Comparison of ENCODE assay signal across 18 cellular contexts in the genomic region with DNA sequence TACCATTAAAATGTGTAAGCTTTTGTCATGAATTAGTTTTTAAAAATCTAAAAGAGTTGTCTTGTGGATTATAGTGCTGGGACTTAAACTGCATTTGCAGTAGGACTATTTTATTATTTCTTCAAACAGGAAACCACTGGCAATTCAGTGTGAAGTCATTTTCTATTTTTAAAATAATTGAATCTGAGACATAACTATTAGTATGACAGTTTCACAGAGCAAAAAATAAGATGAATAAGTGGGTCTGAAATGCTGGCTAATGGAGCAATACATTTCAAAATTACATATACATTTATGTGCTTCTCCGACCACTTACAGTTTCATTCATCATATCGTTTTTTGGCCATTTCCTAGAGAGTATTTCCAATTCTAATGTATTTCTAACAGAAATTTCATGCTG.
DNase-seq lines count a peak whose midpoint lies in the region; ATAC-seq and TF ChIP-seq lines count a peak whose summit lies in the region.
"Had no signal": no experiment of that assay in that cellular context is flagged by ENCODE, and none has a peak within 500 bp of the region (broad histone marks: within the 10 kb centered on the region; RNA-seq: fewer than 3 reads in every experiment).

No MANE protein-coding gene starts in this region.

- no peak overlapping the region for H3K27ac ChIP-seq in colonic mucosa

- no peak overlapping the region for H3K9ac ChIP-seq in colonic mucosa (ENCODE audit: low read depth in 2 of 2, low read length in 2 of 2)

- no peaks in the 10 kb centered on the region for H3K4me1 ChIP-seq in colonic mucosa

- H3K36me3 Mint-ChIP-seq in chondrocyte (ENCODE audit: low read depth) = no peaks in the 10 kb centered on the region

- H3K36me3 ChIP-seq in colonic mucosa = no peaks in the 10 kb centered on the region

- DNase-seq in GM12865 (ENCODE audit: low read depth) (peak; percentile 17), chondrocyte (ENCODE audit: low spot score) (no peak), HEK293T (ENCODE audit: extremely low spot score) (no peak), colonic mucosa (no peak)
- no peak for DNase-seq in activated CD4-positive, alpha-beta T cell treated with anti-CD3 and anti-CD28 coated beads, Interleukin-2, amount 50 U/mL, for 48 hours
- DNase-seq in activated T-cell treated with anti-CD3 and anti-CD28 coated beads, Interleukin-2, amount 50 U/mL, for 1 hour = no peak
- DNase-seq: activated CD4-positive, alpha-beta T cell treated with anti-CD3 and anti-CD28 coated beads, Interleukin-2, amount 50 U/mL, for 4 hours; activated naive CD4-positive, alpha-beta T cell; cerebellar nuclear complex; H7; MV-4-11; NCI-H446 treated with DMSO at 0.1 percent for 48 hours; stimulated activated CD4-positive, alpha-beta T cell treated with anti-CD3 and anti-CD28 coated beads, Interleukin-4, amount 100 ng/mL, for 1 hour; stimulated activated naive CD4-positive, alpha-beta T cell treated with Interleukin-2 at 50 U/mL for 16 hours had no signal

- no peaks in the 10 kb centered on the region for H3K27me3 ChIP-seq in colonic mucosa

- H3K4me3 ChIP-seq in GM12865 (ENCODE audit: low read depth, low read length) = no peak overlapping the region
- H3K4me3 ChIP-seq in colonic mucosa = no peak overlapping the region

- H3K4me3 Mint-ChIP-seq in chondrocyte (ENCODE audit: unreplicated experiment) = no peak overlapping the region
- H3K4me3 Mint-ChIP-seq: T-helper 2 cell treated with Interferon-gamma antibody and Interleukin-4, amounts not matched to agents 5 μg/mL and 100 μg/mL, for 36 hours had no signal

- H3K9me3 ChIP-seq in colonic mucosa = no peaks in the 10 kb centered on the region

- H3K9me3 Mint-ChIP-seq in chondrocyte (ENCODE audit: low read depth) = no peaks in the 10 kb centered on the region
- H3K9me3 Mint-ChIP-seq: T-helper 2 cell treated with Interferon-gamma antibody and Interleukin-4, amounts not matched to agents 5 μg/mL and 100 μg/mL, for 36 hours had no signal

- no peaks in the 10 kb centered on the region for H3K27me3 Mint-ChIP-seq in chondrocyte (ENCODE audit: low read depth)

- peak; percentile 71 for ATAC-seq in GM21360 (IDR thresholded peaks at IDR 0.05; ENCODE audit: unreplicated experiment)
- ATAC-seq in HG03175 (IDR thresholded peaks at IDR 0.05; ENCODE audit: unreplicated experiment) = peak; percentile 82
- ATAC-seq: esophagus mucosa had no signal

- CTCF ChIA-PET in HEK293T (lab: Yijun Ruan, JAX) = interaction anchor here (0.7 kb wide), 1 partner anchor 77 kb away, joined by 5 read pairs; no protein-coding TSS in a partner anchor

- POLR2A ChIA-PET in HEK293T (lab: Yijun Ruan, JAX) = no interaction called here

- H3K27ac Mint-ChIP-seq in chondrocyte (ENCODE audit: unreplicated experiment) = peak overlapping the region; percentile 89
- H3K27ac Mint-ChIP-seq: T-helper 2 cell treated with Interferon-gamma antibody and Interleukin-4, amounts not matched to agents 5 μg/mL and 100 μg/mL, for 36 hours had no signal

- TF ChIP-seq CTCF in GM12865 (IDR thresholded peaks at IDR 0.05; ENCODE audit: insufficient read depth, low read depth, low read length, missing control alignments) (no peak), chondrocyte (IDR thresholded peaks at IDR 0.05) (no peak), colonic mucosa (IDR thresholded peaks at IDR 0.05) (no peak)

- intact Hi-C loops in colonic mucosa (cut with DNase I) = no loop called here

- H3K4me1 Mint-ChIP-seq in chondrocyte (ENCODE audit: low read depth) = peaks cover 23% of the 10 kb centered on the region

TF ChIP-seq in HEK293T, 16 proteins besides CTCF, POLR2A, EP300 and RAD21:
- no peak for TF ChIP-seq ARNT (IDR thresholded peaks at IDR 0.05)
- TF ChIP-seq ZNF384 (IDR thresholded peaks at IDR 0.05) = no peak
- no peak for TF ChIP-seq LEF1 (IDR thresholded peaks at IDR 0.05; ENCODE audit: borderline replicate concordance)
- TF ChIP-seq CTBP1 (IDR thresholded peaks at IDR 0.05; ENCODE audit: borderline replicate concordance) = no peak
- TF ChIP-seq FOXM1 (IDR thresholded peaks at IDR 0.05; ENCODE audit: borderline replicate concordance) = no peak
- TF ChIP-seq PKNOX1 (IDR thresholded peaks at IDR 0.05) = no peak
- no peak for TF ChIP-seq SP1 (IDR thresholded peaks at IDR 0.05)
- no peak for TF ChIP-seq FOXA1 (IDR thresholded peaks at IDR 0.05)
- TF ChIP-seq FOXK2 (IDR thresholded peaks at IDR 0.05) = no peak
- no peak for TF ChIP-seq SUZ12 (IDR thresholded peaks at IDR 0.05)
- no peak for TF ChIP-seq NFRKB (IDR thresholded peaks at IDR 0.05)
- no peak for TF ChIP-seq L3MBTL2 (conservative IDR thresholded peaks at IDR 0.05)
- no peak for TF ChIP-seq TARDBP (IDR thresholded peaks at IDR 0.05)
- TF ChIP-seq ELF4 (IDR thresholded peaks at IDR 0.05) = no peak
